Comparison of ENCODE assay signal across 34 cellular contexts in genomic region chr19:29766100-29766499, GRCh38.
"Had no signal": no experiment of that assay in that cellular context is flagged by ENCODE, and none has a peak within 500 bp of the region (broad histone marks: within the 10 kb centered on the region; RNA-seq: fewer than 3 reads in every experiment).

No MANE protein-coding gene starts in this region.

- H3K4me3 Mint-ChIP-seq: activated B cell treated with CpG ODN at 0.5 μM for 24 hours; activated CD4-positive, alpha-beta memory T cell treated with anti-CD3 and anti-CD28 coated beads for 36 hours; activated CD4-positive, alpha-beta T cell treated with anti-CD3 and anti-CD28 coated beads, Interleukin-2, amount 10 ng/mL, durations not matched to agents 24 days and 14 days; activated CD8-positive, alpha-beta T cell treated with anti-CD3 and anti-CD28 coated beads for 36 hours; activated naive CD4-positive, alpha-beta T cell treated with anti-CD3 and anti-CD28 coated beads, Interleukin-2, amount 10 ng/mL, durations not matched to agents 7 days and 5 days; activated naive CD4-positive, alpha-beta T cell treated with anti-CD3 and anti-CD28 coated beads, Interleukin-2, amount 50 U/mL, for 24 hours; activated naive CD8-positive, alpha-beta T cell; activated naive CD8-positive, alpha-beta T cell treated with anti-CD3 and anti-CD28 coated beads, Interleukin-2, amount 10 ng/mL, durations not matched to agents 7 days and 5 days; activated naive CD8-positive, alpha-beta T cell treated with anti-CD3 and anti-CD28 coated beads, Interleukin-2, amount 50 U/mL, for 24 hours; activated T-cell treated with anti-CD3 and anti-CD28 coated beads, Interleukin-2, amount 50 U/mL, for 4 hours; brain; central memory CD8-positive, alpha-beta T cell; T-helper 1 cell treated with Interleukin-12 subunit alpha and Interleukin-12 subunit beta and Interleukin-4 antibody, amounts not matched to agents 30 μg/mL and 1 μg/mL, for 36 hours; T-helper 2 cell treated with Interferon-gamma antibody and Interleukin-4, amounts not matched to agents 5 μg/mL and 100 μg/mL, for 36 hours had no signal

- H3K4me1 ChIP-seq: ascending aorta had no signal

- H3K9me3 Mint-ChIP-seq: activated B cell treated with CpG ODN at 0.5 μM for 24 hours; activated CD4-positive, alpha-beta memory T cell treated with anti-CD3 and anti-CD28 coated beads for 36 hours; activated CD4-positive, alpha-beta T cell treated with anti-CD3 and anti-CD28 coated beads, Interleukin-2, amount 10 ng/mL, durations not matched to agents 24 days and 14 days; activated CD8-positive, alpha-beta T cell treated with anti-CD3 and anti-CD28 coated beads for 36 hours; activated naive CD4-positive, alpha-beta T cell treated with anti-CD3 and anti-CD28 coated beads, Interleukin-2, amount 10 ng/mL, durations not matched to agents 7 days and 5 days; activated naive CD4-positive, alpha-beta T cell treated with anti-CD3 and anti-CD28 coated beads, Interleukin-2, amount 50 U/mL, for 24 hours; activated naive CD8-positive, alpha-beta T cell treated with anti-CD3 and anti-CD28 coated beads, Interleukin-2, amount 10 ng/mL, durations not matched to agents 7 days and 5 days; activated naive CD8-positive, alpha-beta T cell treated with anti-CD3 and anti-CD28 coated beads, Interleukin-2, amount 50 U/mL, for 24 hours; activated T-cell treated with anti-CD3 and anti-CD28 coated beads, Interleukin-2, amount 50 U/mL, for 4 hours; activated T-helper 2 cell treated with anti-CD3 and anti-CD28 coated beads, Interferon-gamma antibody, Interleukin-2, Interleukin-4, amounts not matched to agents 10 μg/mL and 5 μg/mL and 100 μg/mL, durations not matched to agents 14 hours and 24 hours and 36 hours; brain; central memory CD8-positive, alpha-beta T cell; T-helper 1 cell treated with Interleukin-12 subunit alpha and Interleukin-12 subunit beta and Interleukin-4 antibody, amounts not matched to agents 30 μg/mL and 1 μg/mL, for 36 hours; T-helper 2 cell treated with Interferon-gamma antibody and Interleukin-4, amounts not matched to agents 5 μg/mL and 100 μg/mL, for 36 hours had no signal

- H3K27me3 Mint-ChIP-seq: activated CD4-positive, alpha-beta memory T cell treated with anti-CD3 and anti-CD28 coated beads for 36 hours; activated CD8-positive, alpha-beta T cell treated with anti-CD3 and anti-CD28 coated beads for 36 hours; activated naive CD4-positive, alpha-beta T cell treated with anti-CD3 and anti-CD28 coated beads, Interleukin-2, amount 50 U/mL, for 24 hours; activated naive CD8-positive, alpha-beta T cell had no signal

- H3K36me3 Mint-ChIP-seq: activated CD4-positive, alpha-beta memory T cell treated with anti-CD3 and anti-CD28 coated beads for 36 hours; activated naive CD4-positive, alpha-beta T cell treated with anti-CD3 and anti-CD28 coated beads, Interleukin-2, amount 10 ng/mL, durations not matched to agents 7 days and 5 days; activated naive CD4-positive, alpha-beta T cell treated with anti-CD3 and anti-CD28 coated beads, Interleukin-2, amount 50 U/mL, for 24 hours; activated naive CD8-positive, alpha-beta T cell; activated naive CD8-positive, alpha-beta T cell treated with anti-CD3 and anti-CD28 coated beads, Interleukin-2, amount 10 ng/mL, durations not matched to agents 7 days and 5 days; brain had no signal

- DNase-seq: activated B cell treated with CpG ODN at 0.5 μM for 24 hours; activated CD4-positive, alpha-beta memory T cell treated with anti-CD3 and anti-CD28 coated beads for 36 hours; activated CD4-positive, alpha-beta T cell treated with anti-CD3 and anti-CD28 coated beads for 4 hours; activated CD4-positive, alpha-beta T cell treated with anti-CD3 and anti-CD28 coated beads, Interleukin-2, amount 10 ng/mL, durations not matched to agents 24 days and 14 days; activated CD4-positive, alpha-beta T cell treated with anti-CD3 and anti-CD28 coated beads, Interleukin-2, amount 50 U/mL, for 1 hour; activated CD4-positive, alpha-beta T cell treated with anti-CD3 and anti-CD28 coated beads, Interleukin-2, amount 50 U/mL, for 4 hours; activated CD4-positive, CD25-positive, alpha-beta regulatory T cell treated with anti-CD3 and anti-CD28 coated beads, Interleukin-2, amount 50 U/mL, for 72 hours; activated CD8-positive, alpha-beta memory T cell treated with anti-CD3 and anti-CD28 coated beads, Interleukin-2, amount 50 U/mL, for 4 hours; activated CD8-positive, alpha-beta T cell treated with anti-CD3 and anti-CD28 coated beads for 36 hours; activated effector memory CD4-positive, alpha-beta T cell treated with Interleukin-2 at 50 U/mL for 16 hours; activated gamma-delta T cell; activated naive CD4-positive, alpha-beta T cell treated with anti-CD3 and anti-CD28 coated beads, Interleukin-2, amount 10 ng/mL, durations not matched to agents 7 days and 5 days; activated naive CD4-positive, alpha-beta T cell treated with Interleukin-2 at 50 U/mL for 16 hours; activated naive CD8-positive, alpha-beta T cell treated with anti-CD3 and anti-CD28 coated beads, Interleukin-2, amount 10 ng/mL, durations not matched to agents 7 days and 5 days; activated naive CD8-positive, alpha-beta T cell treated with anti-CD3 and anti-CD28 coated beads, Interleukin-2, amount 50 U/mL, for 24 hours; activated T-cell treated with anti-CD3 and anti-CD28 coated beads for 4 hours; activated T-cell treated with anti-CD3 and anti-CD28 coated beads, Interleukin-2, amount 50 U/mL, for 1 hour; activated T-cell treated with anti-CD3 and anti-CD28 coated beads, Interleukin-2, amount 50 U/mL, for 4 hours; amygdala; anterior cingulate cortex; caudate nucleus; T-helper 1 cell; T-helper 2 cell; T-helper 9 cell had no signal

- H3K9me3 ChIP-seq: ascending aorta had no signal

- ATAC-seq: activated CD8-positive, alpha-beta T cell treated with anti-CD3 and anti-CD28 coated beads for 36 hours; activated naive CD8-positive, alpha-beta T cell treated with anti-CD3 and anti-CD28 coated beads, Interleukin-2, amount 50 U/mL, for 24 hours; activated T-cell treated with anti-CD3 and anti-CD28 coated beads, Interleukin-2, amount 50 U/mL, for 4 hours had no signal

- H3K27ac Mint-ChIP-seq: activated B cell treated with CpG ODN at 0.5 μM for 24 hours; activated CD4-positive, alpha-beta memory T cell treated with anti-CD3 and anti-CD28 coated beads for 36 hours; activated CD4-positive, alpha-beta T cell treated with anti-CD3 and anti-CD28 coated beads, Interleukin-2, amount 10 ng/mL, durations not matched to agents 24 days and 14 days; activated CD8-positive, alpha-beta T cell treated with anti-CD3 and anti-CD28 coated beads for 36 hours; activated naive CD4-positive, alpha-beta T cell treated with anti-CD3 and anti-CD28 coated beads, Interleukin-2, amount 10 ng/mL, durations not matched to agents 7 days and 5 days; activated naive CD4-positive, alpha-beta T cell treated with anti-CD3 and anti-CD28 coated beads, Interleukin-2, amount 50 U/mL, for 24 hours; activated naive CD8-positive, alpha-beta T cell; activated naive CD8-positive, alpha-beta T cell treated with anti-CD3 and anti-CD28 coated beads, Interleukin-2, amount 10 ng/mL, durations not matched to agents 7 days and 5 days; activated naive CD8-positive, alpha-beta T cell treated with anti-CD3 and anti-CD28 coated beads, Interleukin-2, amount 50 U/mL, for 24 hours; activated T-helper 2 cell treated with anti-CD3 and anti-CD28 coated beads, Interferon-gamma antibody, Interleukin-2, Interleukin-4, amounts not matched to agents 10 μg/mL and 5 μg/mL and 100 μg/mL, durations not matched to agents 14 hours and 24 hours and 36 hours; brain; T-helper 1 cell treated with Interleukin-12 subunit alpha and Interleukin-12 subunit beta and Interleukin-4 antibody, amounts not matched to agents 30 μg/mL and 1 μg/mL, for 36 hours; T-helper 2 cell treated with Interferon-gamma antibody and Interleukin-4, amounts not matched to agents 5 μg/mL and 100 μg/mL, for 36 hours had no signal

- H3K36me3 ChIP-seq: ascending aorta, cardiac muscle cell had no signal

- H3K4me3 ChIP-seq: ascending aorta, cardiac muscle cell had no signal

- H3K27ac ChIP-seq: ascending aorta, cardiac muscle cell, VCaP had no signal

- H3K4me1 Mint-ChIP-seq: activated B cell treated with CpG ODN at 0.5 μM for 24 hours; activated naive CD4-positive, alpha-beta T cell treated with anti-CD3 and anti-CD28 coated beads, Interleukin-2, amount 50 U/mL, for 24 hours; activated naive CD8-positive, alpha-beta T cell treated with anti-CD3 and anti-CD28 coated beads, Interleukin-2, amount 50 U/mL, for 24 hours; central memory CD8-positive, alpha-beta T cell had no signal
